15 cellular contexts compared by ENCODE assay signal in the genomic region with DNA sequence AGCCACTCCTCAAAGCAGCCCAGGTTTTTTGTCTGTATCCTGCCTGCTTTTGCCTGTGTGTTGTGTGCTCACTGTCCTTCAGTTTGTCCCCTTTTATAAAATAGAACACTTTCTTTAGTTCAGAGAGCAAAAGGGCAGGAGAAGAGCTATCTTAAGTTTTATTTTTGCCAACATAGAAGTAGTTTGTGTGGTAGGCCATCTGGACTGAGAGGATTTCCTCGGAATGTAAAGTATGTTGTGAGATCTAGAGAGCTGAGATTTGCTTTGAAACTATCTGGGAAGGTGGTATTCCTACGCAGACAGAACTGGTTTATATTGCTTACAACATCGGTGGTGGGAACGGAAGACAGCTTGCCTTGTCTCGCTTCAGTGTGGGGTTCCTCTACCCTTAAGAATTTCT.
DNase-seq lines count a peak whose midpoint lies in the region; ATAC-seq and TF ChIP-seq lines count a peak whose summit lies in the region.
"Had no signal": no experiment of that assay in that cellular context is flagged by ENCODE, and none has a peak within 500 bp of the region (broad histone marks: within the 10 kb centered on the region; RNA-seq: fewer than 3 reads in every experiment).

No MANE protein-coding gene starts in this region.

- peaks cover 50% of the 10 kb centered on the region for H3K4me1 Mint-ChIP-seq in T-helper 17 cell

- no peak overlapping the region for H3K9ac ChIP-seq in trophoblast cell (ENCODE audit: low read length)

- H4K12ac ChIP-seq in trophoblast cell (ENCODE audit: low read depth, low read length) = no peak overlapping the region

- H3K4me1 ChIP-seq in hepatocyte (ENCODE audit: insufficient read depth) (peaks cover 16% of the 10 kb centered on the region), trophoblast cell (ENCODE audit: control insufficient read depth in 1 of 2, insufficient read depth in 2 of 2, low read length in 2 of 2) (no peaks in the 10 kb centered on the region), psoas muscle (no peaks in the 10 kb centered on the region)
- H3K4me1 ChIP-seq: gastrocnemius medialis had no signal

- H2AK5ac ChIP-seq in trophoblast cell (ENCODE audit: low read length) = no peak overlapping the region

- H4K8ac ChIP-seq in trophoblast cell (ENCODE audit: low read depth, low read length) = no peak overlapping the region

- H4K91ac ChIP-seq in trophoblast cell (ENCODE audit: low read depth, low read length) = no peak overlapping the region

- H3K9me2 ChIP-seq in hepatocyte (replicated peaks; ENCODE audit: insufficient read depth) = no peaks in the 10 kb centered on the region

- H3K4me2 ChIP-seq in hepatocyte = peak overlapping the region; percentile 59
- H3K4me2 ChIP-seq in trophoblast cell (ENCODE audit: low read length) = peak overlapping the region; percentile 39

- intact Hi-C loops in psoas muscle (cut with DNase I) = loop anchor here in 1 of 2 donors (10.0 kb wide), 1 partner anchor 369 kb away; no protein-coding TSS in a partner anchor

- H3K79me2 ChIP-seq in hepatocyte (peaks cover 88% of the 10 kb centered on the region), trophoblast cell (ENCODE audit: control insufficient read depth, insufficient read depth, low read length, poor library complexity) (no peaks in the 10 kb centered on the region)

- H3K18ac ChIP-seq in trophoblast cell (ENCODE audit: low read length) = no peak overlapping the region

- no peak overlapping the region for H3K4ac ChIP-seq in trophoblast cell (ENCODE audit: low read depth, low read length)

- H3K36me3 ChIP-seq in hepatocyte (replicated peaks; ENCODE audit: insufficient read depth, low read depth) (no peaks in the 10 kb centered on the region), trophoblast cell (ENCODE audit: control insufficient read depth in 1 of 2, insufficient read depth in 2 of 2, low read length in 2 of 2) (no peaks in the 10 kb centered on the region), psoas muscle (ENCODE audit: insufficient read depth in 1 of 2, low read depth in 1 of 2) (no peaks in the 10 kb centered on the region)
- H3K36me3 ChIP-seq: gastrocnemius medialis had no signal

- no peak for ATAC-seq in T-helper 17 cell
- no peak for ATAC-seq in HG02678 (IDR thresholded peaks at IDR 0.05; ENCODE audit: unreplicated experiment)
- ATAC-seq in HG03432 (IDR thresholded peaks at IDR 0.05; ENCODE audit: unreplicated experiment) = no peak
- ATAC-seq in psoas muscle = no peak
- ATAC-seq: gastrocnemius medialis had no signal

- no peak overlapping the region for H2BK5ac ChIP-seq in trophoblast cell (ENCODE audit: low read depth, low read length, poor library complexity)

- TF ChIP-seq CTCF in hepatocyte (IDR thresholded peaks at IDR 0.05; ENCODE audit: poor library complexity) (no peak), psoas muscle (IDR thresholded peaks at IDR 0.05) (no peak)

- H2BK12ac ChIP-seq in trophoblast cell (ENCODE audit: low read length) = no peak overlapping the region

- H3K9me3 ChIP-seq in T-helper 17 cell (ENCODE audit: control insufficient read depth, low read length, poor library complexity, severe bottlenecking) = no peaks in the 10 kb centered on the region
- no peaks in the 10 kb centered on the region for H3K9me3 ChIP-seq in hepatocyte (ENCODE audit: low read depth)
- H3K9me3 ChIP-seq in trophoblast cell (ENCODE audit: insufficient read depth, low read depth, low read length) = no peaks in the 10 kb centered on the region
- no peaks in the 10 kb centered on the region for H3K9me3 ChIP-seq in psoas muscle
- H3K9me3 ChIP-seq: gastrocnemius medialis had no signal

- no peaks in the 10 kb centered on the region for H4K20me1 ChIP-seq in hepatocyte (ENCODE audit: insufficient read depth, poor library complexity, severe bottlenecking)

- no peak overlapping the region for H3K23ac ChIP-seq in trophoblast cell (ENCODE audit: low read length)

- H3K4me3 Mint-ChIP-seq in T-helper 17 cell = no peak overlapping the region
- H3K4me3 Mint-ChIP-seq: activated naive CD8-positive, alpha-beta T cell; dendritic cell treated with granulocyte-macrophage colony-stimulating factor and Interleukin-4, amounts not matched to agents 40 ng/mL and 50 ng/mL, for 4 days had no signal

- no peak overlapping the region for H3K14ac ChIP-seq in trophoblast cell (ENCODE audit: low read length)

- H3K27ac ChIP-seq in hepatocyte (peak overlapping the region; percentile 85), trophoblast cell (ENCODE audit: low read depth, low read length) (peak overlapping the region; percentile 31), psoas muscle (no peak overlapping the region)
- H3K27ac ChIP-seq: gastrocnemius medialis had no signal

- H3K27me3 ChIP-seq in hepatocyte (no peaks in the 10 kb centered on the region), trophoblast cell (ENCODE audit: insufficient read depth, low read length) (no peaks in the 10 kb centered on the region), psoas muscle (ENCODE audit: insufficient read depth in 3 of 3, low read length in 2 of 3) (no peaks in the 10 kb centered on the region)
- H3K27me3 ChIP-seq: gastrocnemius medialis had no signal

- H3K4me3 ChIP-seq in hepatocyte = no peak overlapping the region
- H3K4me3 ChIP-seq in trophoblast cell (ENCODE audit: low read depth, low read length) = no peak overlapping the region
- no peak overlapping the region for H3K4me3 ChIP-seq in psoas muscle
- H3K4me3 ChIP-seq: gastrocnemius medialis had no signal

- H3K79me1 ChIP-seq in trophoblast cell (ENCODE audit: low read length) = no peaks in the 10 kb centered on the region

- 28% methylated on average over 5 of the region's 5 CpGs for WGBS in hepatocyte (ENCODE audit: low lambda C conversion rate, missing lambda C conversion rate)
- no CpG with 5 or more reads among the region's 5 CpGs for WGBS in trophoblast cell (ENCODE audit: extremely low coverage, insufficient coverage, insufficient read length)
- WGBS in psoas muscle, 3 donors = 59 to 63% (median 62%) methylated on average over 5 of the region's 5 CpGs

- H2BK120ac ChIP-seq in trophoblast cell (ENCODE audit: insufficient read depth, low read length, poor library complexity) = no peak overlapping the region

- H3K27ac Mint-ChIP-seq in T-helper 17 cell = peak overlapping the region; percentile 92
- H3K27ac Mint-ChIP-seq: activated naive CD8-positive, alpha-beta T cell; dendritic cell treated with granulocyte-macrophage colony-stimulating factor and Interleukin-4, amounts not matched to agents 40 ng/mL and 50 ng/mL, for 4 days had no signal

- DNase-seq in ELF-1 (ENCODE audit: low read depth, low spot score) (peak; percentile 42), T-helper 17 cell (no peak), hepatocyte (ENCODE audit: low spot score) (peak; percentile 36), trophoblast cell (peak in 1 of 2 donors; percentile 59), COLO668 (lab: John Stamatoyannopoulos, UW; ENCODE audit: unreplicated experiment) (no peak), psoas muscle (no peak)
- DNase-seq: activated CD8-positive, alpha-beta memory T cell treated with anti-CD3 and anti-CD28 coated beads for 24 hours; COR-L47; gastrocnemius medialis; NCI-H1092; retina had no signal

- peaks cover 3% of the 10 kb centered on the region for H3K36me3 Mint-ChIP-seq in T-helper 17 cell (ENCODE audit: low read depth)

- H2AFZ ChIP-seq in hepatocyte = no peak overlapping the region
- no peak overlapping the region for H2AFZ ChIP-seq in trophoblast cell (ENCODE audit: insufficient read depth, low read length, poor library complexity)

- H3K27me3 Mint-ChIP-seq in T-helper 17 cell = no peaks in the 10 kb centered on the region
- H3K27me3 Mint-ChIP-seq: activated naive CD8-positive, alpha-beta T cell; dendritic cell treated with granulocyte-macrophage colony-stimulating factor and Interleukin-4, amounts not matched to agents 40 ng/mL and 50 ng/mL, for 4 days had no signal

Comparison
In these comparisons a context has a peak if more than half of its experiments do, and no peak if none do; other contexts are left out.
1. DNase-seq: peak in ELF-1 (single experiment) and hepatocyte (single experiment); none in T-helper 17 cell (0 of 3), COLO668 (single experiment) and psoas muscle (0 of 2).